Comparison of ENCODE assay signal across 8 cellular contexts in the genomic region with DNA sequence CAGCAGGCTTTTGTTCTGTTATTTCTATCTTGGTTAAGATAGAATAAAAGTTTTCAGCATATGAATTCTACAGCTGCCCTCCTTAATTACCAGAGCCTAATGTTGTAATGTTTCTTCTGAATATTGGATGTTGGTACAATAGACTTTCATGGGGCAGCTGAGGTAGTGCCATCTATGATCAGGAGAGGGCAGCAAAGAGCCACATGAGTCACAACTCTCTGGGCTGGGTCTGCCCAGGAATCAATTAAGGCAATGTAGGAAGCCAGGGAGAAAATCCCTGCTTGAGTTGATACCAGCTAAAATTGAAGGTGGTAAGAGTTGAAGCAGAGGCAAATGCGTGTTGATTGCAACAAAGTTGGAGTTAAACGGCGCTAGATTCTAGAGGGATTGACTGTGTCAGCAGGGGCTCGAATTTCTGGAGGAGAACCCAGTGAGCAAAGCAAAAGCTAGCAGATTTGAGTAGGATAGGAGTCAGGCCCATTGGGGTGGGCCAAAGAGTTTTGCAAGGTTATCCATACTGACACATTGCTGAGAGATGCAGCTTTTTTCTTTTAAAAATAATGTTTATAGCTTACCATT. TPM values are rescaled to one million over a fixed set of nuclear protein-coding genes. Genes with fewer than 3 reads are reported as not detected.
DNase-seq lines count a peak whose midpoint lies in the region; ATAC-seq and TF ChIP-seq lines count a peak whose summit lies in the region.

No MANE protein-coding gene starts in this region.

- H3K27ac Mint-ChIP-seq in CD8-positive, alpha-beta memory T cell = no peak overlapping the region
- H3K27ac Mint-ChIP-seq in osteocyte (ENCODE audit: unreplicated experiment) = no peak overlapping the region

- H3K4me3 Mint-ChIP-seq in CD8-positive, alpha-beta memory T cell = no peak overlapping the region
- no peak overlapping the region for H3K4me3 Mint-ChIP-seq in osteocyte (ENCODE audit: unreplicated experiment)

- no peak overlapping the region for H3K4me3 ChIP-seq in CD8-positive, alpha-beta memory T cell (ENCODE audit: low read length)

- CTCF ChIA-PET in CD8-positive, alpha-beta memory T cell (lab: Charles Lee) = interaction anchor here (0.9 to 4.5 kb wide), 11 partner anchors 8 to 597 kb away, joined by 3 to 29 read pairs (median 3); partner anchors contain the start of gene MC5R
- CTCF ChIA-PET in RWPE1 (lab: Yijun Ruan, JAX) = interaction anchor here (0.5 to 2.1 kb wide), 12 partner anchors 10 to 594 kb away, joined by 3 to 8 read pairs (median 4); partner anchors contain the start of gene MC5R

- H3K9me3 Mint-ChIP-seq in CD8-positive, alpha-beta memory T cell = no peaks in the 10 kb centered on the region
- H3K9me3 Mint-ChIP-seq in osteocyte (ENCODE audit: unreplicated experiment) = no peaks in the 10 kb centered on the region

- peak; percentile 82 for ATAC-seq in GM19452 (IDR thresholded peaks at IDR 0.05; ENCODE audit: unreplicated experiment)

- no peaks in the 10 kb centered on the region for H3K4me1 Mint-ChIP-seq in CD8-positive, alpha-beta memory T cell
- no peaks in the 10 kb centered on the region for H3K4me1 Mint-ChIP-seq in osteocyte (ENCODE audit: unreplicated experiment)

- no peaks in the 10 kb centered on the region for H3K36me3 Mint-ChIP-seq in CD8-positive, alpha-beta memory T cell
- no peaks in the 10 kb centered on the region for H3K36me3 Mint-ChIP-seq in osteocyte (ENCODE audit: unreplicated experiment)

- peak; percentile 6 to 55 (median 27) for DNase-seq in CD8-positive, alpha-beta memory T cell
- DNase-seq in HT-29 (ENCODE audit: low spot score) (peak; percentile 88), RWPE1 (ENCODE audit: low spot score) (peak; percentile 81), foreskin melanocyte (peak; percentile 35), osteocyte (ENCODE audit: extremely low spot score, unreplicated experiment) (peak; percentile 85), ureter (ENCODE audit: low spot score) (peak; percentile 75)
- DNase-seq in activated effector memory CD4-positive, alpha-beta T cell treated with Interleukin-2 at 50 U/mL for 16 hours = peak; percentile 22

- peaks cover 4 to 8% of the 10 kb centered on the region in 2 donors for H3K27me3 Mint-ChIP-seq in CD8-positive, alpha-beta memory T cell
- H3K27me3 Mint-ChIP-seq in osteocyte (ENCODE audit: unreplicated experiment) = peaks cover 5% of the 10 kb centered on the region

- TF ChIP-seq CTCF in RWPE1 (conservative IDR thresholded peaks at IDR 0.05; ENCODE audit: low read depth) (peak; percentile 89), osteocyte (IDR thresholded peaks at IDR 0.05) (peak; percentile 80)

- H3K36me3 ChIP-seq in CD8-positive, alpha-beta memory T cell (ENCODE audit: insufficient read depth, low read length) = no peaks in the 10 kb centered on the region

- POLR2A ChIA-PET in CD8-positive, alpha-beta memory T cell (lab: Charles Lee) = no interaction called here
- POLR2A ChIA-PET in RWPE1 (lab: Yijun Ruan, JAX; ENCODE audit: low non-redundant PET) = no interaction called here

- H3K27me3 ChIP-seq in CD8-positive, alpha-beta memory T cell (ENCODE audit: insufficient read depth, low read length, poor library complexity, severe bottlenecking) = no peaks in the 10 kb centered on the region

- no peaks in the 10 kb centered on the region for H3K9me3 ChIP-seq in CD8-positive, alpha-beta memory T cell (ENCODE audit: low read length)

- no peak overlapping the region for H3K27ac ChIP-seq in CD8-positive, alpha-beta memory T cell (ENCODE audit: low read depth, low read length)
- H3K27ac ChIP-seq in RWPE1 = no peak overlapping the region

- H3K4me1 ChIP-seq in CD8-positive, alpha-beta memory T cell (ENCODE audit: insufficient read depth, low read length) = no peaks in the 10 kb centered on the region

RNA-seq across cellular contexts. Expression of gene MC5R, which starts 10.6 kb away (rescaled TPM):
- total RNA-seq in CD8-positive, alpha-beta memory T cell = not detected
- polyA plus RNA-seq in CD8-positive, alpha-beta memory T cell = not detected
- 0.47 TPM in 1 of 2 replicates, not detected in the other for total RNA-seq in HT-29 (2014; rRNA removed; shearing (Covaris generic))
- not detected in 2 replicates for total RNA-seq in osteocyte
- not detected for total RNA-seq in ureter

Comparison
In these comparisons a context has a peak if more than half of its experiments do, and no peak if none do; other contexts are left out.
1. DNase-seq: peak in every context shown above with its lines; median percentile 88 in HT-29; 85 in osteocyte; 81 in RWPE1; 75 in ureter; 35 in foreskin melanocyte; 27 in CD8-positive, alpha-beta memory T cell; 22 in activated effector memory CD4-positive, alpha-beta T cell treated with Interleukin-2 at 50 U/mL for 16 hours.